ENCODE assay signal across 27 cellular contexts in genomic region chr1:161091796-161092507, GRCh38. TPM values are rescaled to one million over a fixed set of nuclear protein-coding genes. Genes with fewer than 3 reads are reported as not detected.
A peak's percentile ranks its signal among the peaks of the same experiment; 100 is the strongest.
DNase-seq lines count a peak whose midpoint lies in the region; ATAC-seq, FAIRE-seq and TF ChIP-seq lines count a peak whose summit lies in the region.
"Had no signal": no experiment of that assay in that cellular context is flagged by ENCODE, and none has a peak within 500 bp of the region (broad histone marks: within the 10 kb centered on the region; RNA-seq: fewer than 3 reads in every experiment).

No MANE protein-coding gene starts in this region.

- H3K4me1 ChIP-seq in vagina: no peaks in the 10 kb centered on the region
- peaks cover 2% of the 10 kb centered on the region for H3K4me1 ChIP-seq in CD8-positive, alpha-beta memory T cell (ENCODE audit: insufficient read depth, low read length)

- H3K9me3 Mint-ChIP-seq in activated CD8-positive, alpha-beta T cell treated with anti-CD3 and anti-CD28 coated beads for 36 hours: no peaks in the 10 kb centered on the region
- H3K9me3 Mint-ChIP-seq in activated CD8-positive, alpha-beta T cell treated with anti-CD3 and anti-CD28 coated beads, Interleukin-2, amount 10 ng/mL, durations not matched to agents 7 days and 5 days (ENCODE audit: insufficient read depth): no peaks in the 10 kb centered on the region
- no peaks in the 10 kb centered on the region for H3K9me3 Mint-ChIP-seq in mesothelial cell of epicardium
- H3K9me3 Mint-ChIP-seq in CD8-positive, alpha-beta memory T cell: no peaks in the 10 kb centered on the region
- H3K9me3 Mint-ChIP-seq: activated naive CD4-positive, alpha-beta T cell treated with anti-CD3 and anti-CD28 coated beads for 36 hours; CD8-positive, alpha-beta T cell; natural killer cell had no signal

- H3K36me3 ChIP-seq in bronchial epithelial cell (ENCODE audit: control insufficient read depth, insufficient read depth, low read length) (no peaks in the 10 kb centered on the region), vagina (no peaks in the 10 kb centered on the region)
- no peaks in the 10 kb centered on the region for H3K36me3 ChIP-seq in CD8-positive, alpha-beta memory T cell (ENCODE audit: insufficient read depth, low read length)
- H3K36me3 ChIP-seq: ovary, SJSA1, stomach, transverse colon had no signal

- ATAC-seq in activated CD8-positive, alpha-beta T cell treated with anti-CD3 and anti-CD28 coated beads for 36 hours: peak; percentile 15
- ATAC-seq in activated CD8-positive, alpha-beta T cell treated with anti-CD3 and anti-CD28 coated beads, Interleukin-2, amount 10 ng/mL, durations not matched to agents 7 days and 5 days: no peak
- ATAC-seq: natural killer cell had no signal

- no peak for DNase-seq in activated CD8-positive, alpha-beta T cell treated with anti-CD3 and anti-CD28 coated beads for 36 hours
- DNase-seq in activated CD8-positive, alpha-beta T cell treated with anti-CD3 and anti-CD28 coated beads, Interleukin-2, amount 10 ng/mL, durations not matched to agents 7 days and 5 days: no peak
- DNase-seq in bronchial epithelial cell (ENCODE audit: low read depth) (no peak), mesothelial cell of epicardium (ENCODE audit: low spot score in 2 of 2, unreplicated experiment in 2 of 2) (no peak), vagina (ENCODE audit: extremely low spot score in 2 of 2) (no peak), ecto neural progenitor cell (ENCODE audit: low spot score) (no peak), NOMO-1 treated with dmso at 0.1 percent for 144 hours (lab: John Stamatoyannopoulos, UW; ENCODE audit: unreplicated experiment) (no peak)
- DNase-seq in CD8-positive, alpha-beta memory T cell: no peak
- DNase-seq: AML-193; aorta; CD8-positive, alpha-beta T cell; central memory CD4-positive, alpha-beta T cell; dermis blood vessel endothelial cell; natural killer cell; NCI-H2107; NCI-H510A treated with DMSO at 0.1 percent for 48 hours; ovary; retina; stomach; transverse colon had no signal

- CTCF ChIA-PET in activated CD8-positive, alpha-beta T cell treated with anti-CD3 and anti-CD28 coated beads for 36 hours (lab: Charles Lee): interaction anchor here (1.3 to 9.4 kb wide), 3 partner anchors 20 to 52 kb away, joined by 3 to 200 read pairs (median 5); partner anchors contain the start of gene ARHGAP30
- CTCF ChIA-PET in activated CD8-positive, alpha-beta T cell treated with anti-CD3 and anti-CD28 coated beads, Interleukin-2, amount 10 ng/mL, durations not matched to agents 7 days and 5 days (lab: Charles Lee): interaction anchor here (0.9 to 9.8 kb wide), 5 partner anchors 19 to 138 kb away, joined by 3 to 292 read pairs (median 4); partner anchors contain the start of genes ARHGAP30 and ITLN2
- CTCF ChIA-PET in CD8-positive, alpha-beta memory T cell (lab: Charles Lee): interaction anchor here (0.9 to 7.8 kb wide), 2 partner anchors 21 to 74 kb away, joined by 3 to 128 read pairs; partner anchors contain the start of genes ARHGAP30 and PPOX

- H3K27me3 ChIP-seq in bronchial epithelial cell (ENCODE audit: control insufficient read depth, insufficient read depth, low read length): no peaks in the 10 kb centered on the region
- H3K27me3 ChIP-seq in vagina: no peaks in the 10 kb centered on the region
- no peaks in the 10 kb centered on the region for H3K27me3 ChIP-seq in CD8-positive, alpha-beta memory T cell (ENCODE audit: insufficient read depth, low read length, poor library complexity, severe bottlenecking)
- H3K27me3 ChIP-seq: ovary, SJSA1, stomach, transverse colon had no signal

- no peaks in the 10 kb centered on the region for H3K36me3 Mint-ChIP-seq in activated CD8-positive, alpha-beta T cell treated with anti-CD3 and anti-CD28 coated beads for 36 hours (ENCODE audit: low read depth)
- no peaks in the 10 kb centered on the region for H3K36me3 Mint-ChIP-seq in activated CD8-positive, alpha-beta T cell treated with anti-CD3 and anti-CD28 coated beads, Interleukin-2, amount 10 ng/mL, durations not matched to agents 7 days and 5 days (ENCODE audit: low read depth)
- H3K36me3 Mint-ChIP-seq in mesothelial cell of epicardium: no peaks in the 10 kb centered on the region
- H3K36me3 Mint-ChIP-seq in CD8-positive, alpha-beta memory T cell: no peaks in the 10 kb centered on the region
- H3K36me3 Mint-ChIP-seq: CD8-positive, alpha-beta T cell; natural killer cell had no signal

- no peak for TF ChIP-seq CTCF in activated CD8-positive, alpha-beta T cell treated with anti-CD3 and anti-CD28 coated beads for 36 hours (IDR thresholded peaks at IDR 0.05)
- TF ChIP-seq CTCF in bronchial epithelial cell (IDR thresholded peaks at IDR 0.05; ENCODE audit: insufficient read depth, low read length, severe bottlenecking) (no peak), mesothelial cell of epicardium (IDR thresholded peaks at IDR 0.05; ENCODE audit: unreplicated experiment) (no peak), vagina (IDR thresholded peaks at IDR 0.05) (no peak)

- POLR2A ChIA-PET in activated CD8-positive, alpha-beta T cell treated with anti-CD3 and anti-CD28 coated beads for 36 hours (lab: Charles Lee): interaction anchor here (0.6 to 8.2 kb wide), 4 partner anchors 13 to 46 kb away, joined by 3 to 57 read pairs (median 4); partner anchors contain the start of genes ARHGAP30 and USF1
- POLR2A ChIA-PET in activated CD8-positive, alpha-beta T cell treated with anti-CD3 and anti-CD28 coated beads, Interleukin-2, amount 10 ng/mL, durations not matched to agents 7 days and 5 days (lab: Charles Lee): interaction anchor here (1.3 to 3.0 kb wide), 3 partner anchors 22 to 46 kb away, joined by 4 to 12 read pairs (median 12); partner anchors contain the start of genes ARHGAP30 and USF1
- POLR2A ChIA-PET in CD8-positive, alpha-beta memory T cell (lab: Charles Lee): no interaction called here

- no peaks in the 10 kb centered on the region for H3K27me3 Mint-ChIP-seq in activated CD8-positive, alpha-beta T cell treated with anti-CD3 and anti-CD28 coated beads for 36 hours
- no peaks in the 10 kb centered on the region for H3K27me3 Mint-ChIP-seq in activated CD8-positive, alpha-beta T cell treated with anti-CD3 and anti-CD28 coated beads, Interleukin-2, amount 10 ng/mL, durations not matched to agents 7 days and 5 days (ENCODE audit: low read depth)
- H3K27me3 Mint-ChIP-seq in mesothelial cell of epicardium (ENCODE audit: low read depth): no peaks in the 10 kb centered on the region
- peaks cover 0 to 8% of the 10 kb centered on the region in 2 donors for H3K27me3 Mint-ChIP-seq in CD8-positive, alpha-beta memory T cell

- no peak overlapping the region for H3K4me3 ChIP-seq in bronchial epithelial cell (ENCODE audit: low read depth, low read length)
- no peak overlapping the region for H3K4me3 ChIP-seq in vagina
- no peak overlapping the region for H3K4me3 ChIP-seq in CD8-positive, alpha-beta memory T cell (ENCODE audit: low read length)
- H3K4me3 ChIP-seq: ovary, SJSA1, stomach, transverse colon had no signal

- H3K4me3 Mint-ChIP-seq in activated CD8-positive, alpha-beta T cell treated with anti-CD3 and anti-CD28 coated beads for 36 hours: no peak overlapping the region
- H3K4me3 Mint-ChIP-seq in activated CD8-positive, alpha-beta T cell treated with anti-CD3 and anti-CD28 coated beads, Interleukin-2, amount 10 ng/mL, durations not matched to agents 7 days and 5 days: no peak overlapping the region
- no peak overlapping the region for H3K4me3 Mint-ChIP-seq in mesothelial cell of epicardium
- no peak overlapping the region for H3K4me3 Mint-ChIP-seq in CD8-positive, alpha-beta memory T cell
- H3K4me3 Mint-ChIP-seq: activated naive CD4-positive, alpha-beta T cell treated with anti-CD3 and anti-CD28 coated beads for 36 hours; CD8-positive, alpha-beta T cell; natural killer cell had no signal

- peak overlapping the region; percentile 14 for H3K27ac Mint-ChIP-seq in activated CD8-positive, alpha-beta T cell treated with anti-CD3 and anti-CD28 coated beads for 36 hours
- no peak overlapping the region for H3K27ac Mint-ChIP-seq in activated CD8-positive, alpha-beta T cell treated with anti-CD3 and anti-CD28 coated beads, Interleukin-2, amount 10 ng/mL, durations not matched to agents 7 days and 5 days
- H3K27ac Mint-ChIP-seq in mesothelial cell of epicardium: peak overlapping the region; percentile 77
- peak overlapping the region in 1 of 8 donors; percentile 25 for H3K27ac Mint-ChIP-seq in CD8-positive, alpha-beta memory T cell
- H3K27ac Mint-ChIP-seq: activated naive CD4-positive, alpha-beta T cell treated with anti-CD3 and anti-CD28 coated beads for 36 hours; CD8-positive, alpha-beta T cell; natural killer cell had no signal

- intact Hi-C loops in activated CD8-positive, alpha-beta T cell treated with anti-CD3 and anti-CD28 coated beads for 36 hours (cut with micrococcal nuclease): no loop called here
- intact Hi-C loops in vagina (cut with DNase I): loop anchor here (10.0 kb wide), 1 partner anchor 97 kb away; no protein-coding TSS in a partner anchor

- peak overlapping the region; percentile 48 for H3K27ac ChIP-seq in vagina
- no peak overlapping the region for H3K27ac ChIP-seq in CD8-positive, alpha-beta memory T cell (ENCODE audit: low read depth, low read length)
- H3K27ac ChIP-seq: ovary, SJSA1, stomach, transverse colon had no signal

- TF ChIP-seq POLR2A in vagina (IDR thresholded peaks at IDR 0.05): no peak

- FAIRE-seq in bronchial epithelial cell (lab: Jason Lieb, UNC): peak; percentile 64
- FAIRE-seq: endothelial cell of umbilical vein, G401.6, RCC 7860, TTC549 had no signal

- H3K9me3 ChIP-seq in vagina: no peaks in the 10 kb centered on the region
- no peaks in the 10 kb centered on the region for H3K9me3 ChIP-seq in CD8-positive, alpha-beta memory T cell (ENCODE audit: low read length)
- H3K9me3 ChIP-seq: ovary, SJSA1, stomach, transverse colon had no signal

- peaks cover 58% of the 10 kb centered on the region for H3K4me1 Mint-ChIP-seq in activated CD8-positive, alpha-beta T cell treated with anti-CD3 and anti-CD28 coated beads for 36 hours (ENCODE audit: low read depth)
- H3K4me1 Mint-ChIP-seq in activated CD8-positive, alpha-beta T cell treated with anti-CD3 and anti-CD28 coated beads, Interleukin-2, amount 10 ng/mL, durations not matched to agents 7 days and 5 days (ENCODE audit: low read depth): peaks cover 39% of the 10 kb centered on the region
- peaks cover 67% of the 10 kb centered on the region for H3K4me1 Mint-ChIP-seq in mesothelial cell of epicardium
- peaks cover 0 to 9% (median 1%) of the 10 kb centered on the region in 3 donors for H3K4me1 Mint-ChIP-seq in CD8-positive, alpha-beta memory T cell

RNA-seq across cellular contexts. Expression of gene NECTIN4, which starts 2.6 kb away (rescaled TPM):
- not detected for total RNA-seq in activated CD8-positive, alpha-beta T cell treated with anti-CD3 and anti-CD28 coated beads for 36 hours
- total RNA-seq in activated CD8-positive, alpha-beta T cell treated with anti-CD3 and anti-CD28 coated beads, Interleukin-2, amount 10 ng/mL, durations not matched to agents 7 days and 5 days: not detected
- total RNA-seq in bronchial epithelial cell: 108 and 200 TPM in 2 replicates
- total RNA-seq in mesothelial cell of epicardium: 29.9 to 31.5 TPM (median 30.6 TPM) in 3 replicates
- 42.7 TPM for total RNA-seq in vagina
- total RNA-seq in CD8-positive, alpha-beta memory T cell: under 1 TPM; 0.09 TPM
- polyA plus RNA-seq in CD8-positive, alpha-beta memory T cell: not detected
- total RNA-seq: activated naive CD4-positive, alpha-beta T cell treated with anti-CD3 and anti-CD28 coated beads for 36 hours; CD8-positive, alpha-beta T cell; M059J had no signal
- polyA plus RNA-seq: aorta had no signal

RNA-seq across cellular contexts. Expression of gene KLHDC9, which starts 6.2 kb away (rescaled TPM):
- under 1 TPM in 1 of 2 experiments, not detected in 1; 0.43 TPM for total RNA-seq in activated CD8-positive, alpha-beta T cell treated with anti-CD3 and anti-CD28 coated beads for 36 hours
- under 1 TPM; 0.61 to 0.91 TPM for total RNA-seq in activated CD8-positive, alpha-beta T cell treated with anti-CD3 and anti-CD28 coated beads, Interleukin-2, amount 10 ng/mL, durations not matched to agents 7 days and 5 days
- total RNA-seq in bronchial epithelial cell: 1.3 and 5.0 TPM in 2 replicates
- 4.2 to 5.4 TPM (median 5.4 TPM) in 3 replicates for total RNA-seq in mesothelial cell of epicardium
- 9.3 TPM for total RNA-seq in vagina
- total RNA-seq in CD8-positive, alpha-beta memory T cell: under 1 TPM; 0.42 to 0.49 TPM
- polyA plus RNA-seq in CD8-positive, alpha-beta memory T cell: not detected
- total RNA-seq: CD8-positive, alpha-beta T cell; SJSA1 had no signal

RNA-seq across cellular contexts. Expression of gene ARHGAP30, which starts 22.3 kb away (rescaled TPM):
- total RNA-seq in activated CD8-positive, alpha-beta T cell treated with anti-CD3 and anti-CD28 coated beads for 36 hours: 100 to 1,000 TPM; 174 to 175 TPM
- 100 to 1,000 TPM; 277 to 281 TPM for total RNA-seq in activated CD8-positive, alpha-beta T cell treated with anti-CD3 and anti-CD28 coated beads, Interleukin-2, amount 10 ng/mL, durations not matched to agents 7 days and 5 days
- 1.3 and 3.1 TPM in 2 replicates for total RNA-seq in bronchial epithelial cell
- total RNA-seq in mesothelial cell of epicardium: 1.4 to 1.9 TPM (median 1.6 TPM) in 3 replicates
- total RNA-seq in vagina: 14.5 TPM
- 100 to 1,000 TPM; 147 to 149 TPM for total RNA-seq in CD8-positive, alpha-beta memory T cell
- polyA plus RNA-seq in CD8-positive, alpha-beta memory T cell: 213 TPM
- total RNA-seq: dermis blood vessel endothelial cell, endothelial cell of umbilical vein, SJSA1 had no signal
- polyA plus RNA-seq: endothelial cell of umbilical vein had no signal

RNA-seq across cellular contexts. Expression of gene PFDN2, which starts 25.9 kb away (rescaled TPM):
- total RNA-seq in activated CD8-positive, alpha-beta T cell treated with anti-CD3 and anti-CD28 coated beads for 36 hours: 100 to 1,000 TPM; 137 to 144 TPM
- total RNA-seq in activated CD8-positive, alpha-beta T cell treated with anti-CD3 and anti-CD28 coated beads, Interleukin-2, amount 10 ng/mL, durations not matched to agents 7 days and 5 days: 10 to 100 TPM; 66.3 to 68.0 TPM
- total RNA-seq in bronchial epithelial cell: 204 and 224 TPM in 2 replicates
- 49.7 to 53.2 TPM (median 50.8 TPM) in 3 replicates for total RNA-seq in mesothelial cell of epicardium
- total RNA-seq in vagina: 47.1 TPM
- total RNA-seq in CD8-positive, alpha-beta memory T cell: 100 to 1,000 TPM; 133 to 142 TPM
- polyA plus RNA-seq in CD8-positive, alpha-beta memory T cell: 96.4 TPM

RNA-seq across cellular contexts. Expression of gene NIT1, which starts 26.0 kb away (rescaled TPM):
- 10 to 100 TPM; 38.5 to 40.0 TPM for total RNA-seq in activated CD8-positive, alpha-beta T cell treated with anti-CD3 and anti-CD28 coated beads for 36 hours
- 10 to 100 TPM; 34.1 to 35.2 TPM for total RNA-seq in activated CD8-positive, alpha-beta T cell treated with anti-CD3 and anti-CD28 coated beads, Interleukin-2, amount 10 ng/mL, durations not matched to agents 7 days and 5 days
- total RNA-seq in bronchial epithelial cell (40.5 and 58.2 TPM in 2 replicates), mesothelial cell of epicardium (35.3 to 37.7 TPM (median 35.9 TPM) in 3 replicates), vagina (31.7 TPM)
- total RNA-seq in CD8-positive, alpha-beta memory T cell: 10 to 100 TPM; 33.9 to 36.3 TPM
- 16.7 TPM for polyA plus RNA-seq in CD8-positive, alpha-beta memory T cell

Comparison
In these comparisons a context has a peak if more than half of its experiments do, and no peak if none do; other contexts are left out.
1. RNA of gene NECTIN4, which starts 2.6 kb away (total RNA-seq): 108 to 200 TPM in bronchial epithelial cell, 42.7 TPM in vagina (single experiment) and 29.9 to 31.5 TPM in mesothelial cell of epicardium; not detected in activated CD8-positive, alpha-beta T cell treated with anti-CD3 and anti-CD28 coated beads for 36 hours, 0.09 TPM in CD8-positive, alpha-beta memory T cell and not detected in activated CD8-positive, alpha-beta T cell treated with anti-CD3 and anti-CD28 coated beads, Interleukin-2, amount 10 ng/mL, durations not matched to agents 7 days and 5 days; every median in the first group is over 10 times any median in the second.